In genomic region chr11:73246303-73246702, GRCh38 we compare ENCODE assay signal across 22 cellular contexts. TPM values are rescaled to one million over a fixed set of nuclear protein-coding genes. Genes with fewer than 3 reads are reported as not detected.
"Had no signal": no experiment of that assay in that cellular context is flagged by ENCODE, and none has a peak within 500 bp of the region (broad histone marks: within the 10 kb centered on the region; RNA-seq: fewer than 3 reads in every experiment).

No MANE protein-coding gene starts in this region.

- H3K36me3 ChIP-seq: left ventricle myocardium inferior, neural progenitor cell, right lobe of liver, stomach, thoracic aorta, transverse colon had no signal

- H3K4me1 ChIP-seq: foreskin keratinocyte, parathyroid adenoma, right lobe of liver had no signal

- H3K4me2 ChIP-seq: neural progenitor cell had no signal

- H3K9me3 Mint-ChIP-seq: immature natural killer cell; natural killer cell treated with Interleukin-12 subunit alpha and Interleukin-12 subunit beta and Interleukin-15 and Interleukin-18, amount 100 ng/mL, for 72 hours; neural progenitor cell had no signal

- DNase-seq: effector memory CD4-positive, alpha-beta T cell; foreskin keratinocyte; immature natural killer cell; left cardiac atrium; left ventricle myocardium inferior; mesenchymal stem cell; midbrain; nucleus accumbens; psoas muscle; retina; stimulated activated CD4-positive, alpha-beta T cell treated with anti-CD3 and anti-CD28 coated beads, Interleukin-2, amount 100 ng/mL, for 24 hours; stimulated activated naive CD4-positive, alpha-beta T cell; stomach; substantia nigra; transverse colon had no signal

- H3K9ac ChIP-seq: neural progenitor cell, parathyroid adenoma had no signal

- H3K27ac Mint-ChIP-seq: immature natural killer cell; natural killer cell treated with Interleukin-12 subunit alpha and Interleukin-12 subunit beta and Interleukin-15 and Interleukin-18, amount 100 ng/mL, for 72 hours; neural progenitor cell had no signal

- H3K9me3 ChIP-seq: left ventricle myocardium inferior, psoas muscle, right lobe of liver, stomach, thoracic aorta, transverse colon had no signal

- H3K36me3 Mint-ChIP-seq: immature natural killer cell; natural killer cell treated with Interleukin-12 subunit alpha and Interleukin-12 subunit beta and Interleukin-15 and Interleukin-18, amount 100 ng/mL, for 72 hours; neural progenitor cell had no signal

- H3K79me2 ChIP-seq: parathyroid adenoma had no signal

- H3K4me3 ChIP-seq: left ventricle myocardium inferior, lung, neural progenitor cell, psoas muscle, right lobe of liver, skin epidermis, stomach, thoracic aorta, transverse colon had no signal

- H3K27me3 ChIP-seq: foreskin keratinocyte, neural progenitor cell, right lobe of liver, stomach, transverse colon had no signal

- H2AFZ ChIP-seq: parathyroid adenoma had no signal

- H3K4me3 Mint-ChIP-seq: immature natural killer cell; natural killer cell treated with Interleukin-12 subunit alpha and Interleukin-12 subunit beta and Interleukin-15 and Interleukin-18, amount 100 ng/mL, for 72 hours had no signal

- H3K27ac ChIP-seq: foreskin keratinocyte, left ventricle myocardium inferior, neural progenitor cell, parathyroid adenoma, psoas muscle, right lobe of liver, stomach, thoracic aorta, transverse colon had no signal

RNA-seq across cellular contexts. Expression of gene P2RY6, which starts 25.8 kb away (rescaled TPM):
- total RNA-seq: foreskin keratinocyte; natural killer cell treated with Interleukin-12 subunit alpha and Interleukin-12 subunit beta and Interleukin-15 and Interleukin-18, amount 100 ng/mL, for 72 hours had no signal
- polyA plus RNA-seq: foreskin keratinocyte had no signal
